ENCODE assay signal across 1 cellular context in genomic region chr6:119312875-119313338, GRCh38.
TF ChIP-seq lines count a peak whose summit lies in the region.

No MANE protein-coding gene starts in this region.

TF ChIP-seq in K562, 482 proteins besides CTCF, POLR2A, EP300 and RAD21 (continued from another document and continues in another):
- TF ChIP-seq, protein P1, sequence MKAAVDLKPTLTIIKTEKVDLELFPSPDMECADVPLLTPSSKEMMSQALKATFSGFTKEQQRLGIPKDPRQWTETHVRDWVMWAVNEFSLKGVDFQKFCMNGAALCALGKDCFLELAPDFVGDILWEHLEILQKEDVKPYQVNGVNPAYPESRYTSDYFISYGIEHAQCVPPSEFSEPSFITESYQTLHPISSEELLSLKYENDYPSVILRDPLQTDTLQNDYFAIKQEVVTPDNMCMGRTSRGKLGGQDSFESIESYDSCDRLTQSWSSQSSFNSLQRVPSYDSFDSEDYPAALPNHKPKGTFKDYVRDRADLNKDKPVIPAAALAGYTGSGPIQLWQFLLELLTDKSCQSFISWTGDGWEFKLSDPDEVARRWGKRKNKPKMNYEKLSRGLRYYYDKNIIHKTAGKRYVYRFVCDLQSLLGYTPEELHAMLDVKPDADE (conservative IDR thresholded peaks at IDR 0.05; ENCODE audit: control insufficient read depth, low read depth, low read length) = no peak
- TF ChIP-seq RUNX1 (IDR thresholded peaks at IDR 0.05; ENCODE audit: low read depth) (no peak), ZNF561 (CRISPR knock-in tag; conservative IDR thresholded peaks at IDR 0.05) (no peak), ZKSCAN1 (IDR thresholded peaks at IDR 0.05; ENCODE audit: low read depth, low read length) (no peak), NCOR1 (IDR thresholded peaks at IDR 0.05) (peak; percentile 92), ZNF133 (CRISPR knock-in tag; IDR thresholded peaks at IDR 0.05) (no peak), ZNF79 (CRISPR knock-in tag; IDR thresholded peaks at IDR 0.05; ENCODE audit: low read depth) (no peak), ZFX (CRISPR knock-in tag; IDR thresholded peaks at IDR 0.05) (no peak), PRMT5 (CRISPR knock-in tag; IDR thresholded peaks at IDR 0.05) (no peak), MEF2A (IDR thresholded peaks at IDR 0.05; ENCODE audit: control insufficient read depth, low read depth, low read length) (peak; percentile 56), HMGXB4 (CRISPR knock-in tag; IDR thresholded peaks at IDR 0.05) (no peak), ZBTB17 (CRISPR knock-in tag; IDR thresholded peaks at IDR 0.05) (no peak), KLF1 (tag; IDR thresholded peaks at IDR 0.05) (no peak), ZNF197 (CRISPR knock-in tag; IDR thresholded peaks at IDR 0.05; ENCODE audit: low read depth) (no peak), CBFA2T2 (conservative IDR thresholded peaks at IDR 0.05) (peak; percentile 87), PHB (CRISPR knock-in tag; IDR thresholded peaks at IDR 0.05) (no peak), NBN (IDR thresholded peaks at IDR 0.05; ENCODE audit: low read depth) (peak; percentile 83; the same call in 1 of the 2 replicates), ETS2 (tag; IDR thresholded peaks at IDR 0.05; ENCODE audit: borderline replicate concordance, poor library complexity, severe bottlenecking) (no peak), RBM39 (optimal IDR thresholded peaks at IDR 0.05; ENCODE audit: low read depth, low read length) (no peak), ZNF41 (CRISPR knock-in tag; conservative IDR thresholded peaks at IDR 0.05) (no peak), POLR3A (IDR thresholded peaks at IDR 0.05; ENCODE audit: borderline replicate concordance, extremely low read depth, insufficient read depth, insufficient read length) (no peak), ADNP (tag; IDR thresholded peaks at IDR 0.05) (no peak), MXD1 (CRISPR knock-in tag; IDR thresholded peaks at IDR 0.05; ENCODE audit: borderline replicate concordance, poor library complexity, severe bottlenecking) (no peak), ATF1 (CRISPR knock-in tag; IDR thresholded peaks at IDR 0.05) (no peak), ATF1 (tag; IDR thresholded peaks at IDR 0.05) (peak; percentile 57), NR2C1 (IDR thresholded peaks at IDR 0.05) (peak; percentile 94), NR2C1 (tag; IDR thresholded peaks at IDR 0.05) (peak; percentile 96), CREM (IDR thresholded peaks at IDR 0.05; ENCODE audit: low read depth) (peak; percentile 80), ARID1B (IDR thresholded peaks at IDR 0.05) (peak; percentile 91), MECOM (CRISPR knock-in tag; IDR thresholded peaks at IDR 0.05) (peak; percentile 79; the same call in 1 of the 2 replicates), MXI1 (IDR thresholded peaks at IDR 0.05; ENCODE audit: low read depth, low read length) (peak; percentile 38; the same call in 1 of the 2 replicates), HDAC3 (IDR thresholded peaks at IDR 0.05; ENCODE audit: borderline replicate concordance, partially characterized antibody) (peak; percentile 77), EZH2 (IDR thresholded peaks at IDR 0.05; ENCODE audit: borderline replicate concordance, low read depth, low read length) (no peak), HMGN3 (IDR thresholded peaks at IDR 0.05; ENCODE audit: borderline replicate concordance, extremely low read depth, insufficient read length, low read depth, low read length) (peak; percentile 32), ZNF57 (CRISPR knock-in tag; IDR thresholded peaks at IDR 0.05) (no peak), TAF15 (IDR thresholded peaks at IDR 0.05; ENCODE audit: low read depth, low read length) (no peak), MEIS2 (IDR thresholded peaks at IDR 0.05; ENCODE audit: partially characterized antibody) (peak; percentile 64), PCBP2 (IDR thresholded peaks at IDR 0.05; ENCODE audit: low read depth, low read length, poor library complexity, severe bottlenecking) (no peak), ILF3 (IDR thresholded peaks at IDR 0.05; ENCODE audit: borderline replicate concordance) (no peak), COPS2 (conservative IDR thresholded peaks at IDR 0.05) (no peak), KAT8 (IDR thresholded peaks at IDR 0.05; ENCODE audit: low read depth) (no peak), SIN3B (IDR thresholded peaks at IDR 0.05; ENCODE audit: low read depth) (no peak), STAT5B (CRISPR knock-in tag; IDR thresholded peaks at IDR 0.05) (no peak), ASH1L (IDR thresholded peaks at IDR 0.05; ENCODE audit: borderline replicate concordance, low read depth, partially characterized antibody) (no peak), KLF13 (tag; IDR thresholded peaks at IDR 0.05; ENCODE audit: borderline replicate concordance, low read depth) (no peak), THRAP3 (IDR thresholded peaks at IDR 0.05; ENCODE audit: borderline replicate concordance) (no peak)
- TF ChIP-seq, protein P2, sequence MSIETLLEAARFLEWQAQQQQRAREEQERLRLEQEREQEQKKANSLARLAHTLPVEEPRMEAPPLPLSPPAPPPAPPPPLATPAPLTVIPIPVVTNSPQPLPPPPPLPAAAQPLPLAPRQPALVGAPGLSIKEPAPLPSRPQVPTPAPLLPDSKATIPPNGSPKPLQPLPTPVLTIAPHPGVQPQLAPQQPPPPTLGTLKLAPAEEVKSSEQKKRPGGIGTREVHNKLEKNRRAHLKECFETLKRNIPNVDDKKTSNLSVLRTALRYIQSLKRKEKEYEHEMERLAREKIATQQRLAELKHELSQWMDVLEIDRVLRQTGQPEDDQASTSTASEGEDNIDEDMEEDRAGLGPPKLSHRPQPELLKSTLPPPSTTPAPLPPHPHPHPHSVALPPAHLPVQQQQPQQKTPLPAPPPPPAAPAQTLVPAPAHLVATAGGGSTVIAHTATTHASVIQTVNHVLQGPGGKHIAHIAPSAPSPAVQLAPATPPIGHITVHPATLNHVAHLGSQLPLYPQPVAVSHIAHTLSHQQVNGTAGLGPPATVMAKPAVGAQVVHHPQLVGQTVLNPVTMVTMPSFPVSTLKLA (conservative IDR thresholded peaks at IDR 0.05) = 0 out of 4 replicates have a peak, but pooled peaks of 1 of the 2 experiments have one; percentile 22
- TF ChIP-seq, protein P3, sequence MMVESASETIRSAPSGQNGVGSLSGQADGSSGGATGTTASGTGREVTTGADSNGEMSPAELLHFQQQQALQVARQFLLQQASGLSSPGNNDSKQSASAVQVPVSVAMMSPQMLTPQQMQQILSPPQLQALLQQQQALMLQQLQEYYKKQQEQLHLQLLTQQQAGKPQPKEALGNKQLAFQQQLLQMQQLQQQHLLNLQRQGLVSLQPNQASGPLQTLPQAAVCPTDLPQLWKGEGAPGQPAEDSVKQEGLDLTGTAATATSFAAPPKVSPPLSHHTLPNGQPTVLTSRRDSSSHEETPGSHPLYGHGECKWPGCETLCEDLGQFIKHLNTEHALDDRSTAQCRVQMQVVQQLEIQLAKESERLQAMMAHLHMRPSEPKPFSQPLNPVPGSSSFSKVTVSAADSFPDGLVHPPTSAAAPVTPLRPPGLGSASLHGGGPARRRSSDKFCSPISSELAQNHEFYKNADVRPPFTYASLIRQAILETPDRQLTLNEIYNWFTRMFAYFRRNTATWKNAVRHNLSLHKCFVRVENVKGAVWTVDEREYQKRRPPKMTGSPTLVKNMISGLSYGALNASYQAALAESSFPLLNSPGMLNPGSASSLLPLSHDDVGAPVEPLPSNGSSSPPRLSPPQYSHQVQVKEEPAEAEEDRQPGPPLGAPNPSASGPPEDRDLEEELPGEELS (CRISPR knock-in tag; IDR thresholded peaks at IDR 0.05; ENCODE audit: borderline replicate concordance) = no peak
- TF ChIP-seq, protein P4, sequence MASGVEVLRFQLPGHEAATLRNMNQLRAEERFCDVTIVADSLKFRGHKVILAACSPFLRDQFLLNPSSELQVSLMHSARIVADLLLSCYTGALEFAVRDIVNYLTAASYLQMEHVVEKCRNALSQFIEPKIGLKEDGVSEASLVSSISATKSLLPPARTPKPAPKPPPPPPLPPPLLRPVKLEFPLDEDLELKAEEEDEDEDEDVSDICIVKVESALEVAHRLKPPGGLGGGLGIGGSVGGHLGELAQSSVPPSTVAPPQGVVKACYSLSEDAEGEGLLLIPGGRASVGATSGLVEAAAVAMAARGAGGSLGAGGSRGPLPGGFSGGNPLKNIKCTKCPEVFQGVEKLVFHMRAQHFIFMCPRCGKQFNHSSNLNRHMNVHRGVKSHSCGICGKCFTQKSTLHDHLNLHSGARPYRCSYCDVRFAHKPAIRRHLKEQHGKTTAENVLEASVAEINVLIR (CRISPR knock-in tag; IDR thresholded peaks at IDR 0.05) = no peak
- TF ChIP-seq, protein P5, sequence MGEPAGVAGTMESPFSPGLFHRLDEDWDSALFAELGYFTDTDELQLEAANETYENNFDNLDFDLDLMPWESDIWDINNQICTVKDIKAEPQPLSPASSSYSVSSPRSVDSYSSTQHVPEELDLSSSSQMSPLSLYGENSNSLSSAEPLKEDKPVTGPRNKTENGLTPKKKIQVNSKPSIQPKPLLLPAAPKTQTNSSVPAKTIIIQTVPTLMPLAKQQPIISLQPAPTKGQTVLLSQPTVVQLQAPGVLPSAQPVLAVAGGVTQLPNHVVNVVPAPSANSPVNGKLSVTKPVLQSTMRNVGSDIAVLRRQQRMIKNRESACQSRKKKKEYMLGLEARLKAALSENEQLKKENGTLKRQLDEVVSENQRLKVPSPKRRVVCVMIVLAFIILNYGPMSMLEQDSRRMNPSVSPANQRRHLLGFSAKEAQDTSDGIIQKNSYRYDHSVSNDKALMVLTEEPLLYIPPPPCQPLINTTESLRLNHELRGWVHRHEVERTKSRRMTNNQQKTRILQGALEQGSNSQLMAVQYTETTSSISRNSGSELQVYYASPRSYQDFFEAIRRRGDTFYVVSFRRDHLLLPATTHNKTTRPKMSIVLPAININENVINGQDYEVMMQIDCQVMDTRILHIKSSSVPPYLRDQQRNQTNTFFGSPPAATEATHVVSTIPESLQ (CRISPR knock-in tag; IDR thresholded peaks at IDR 0.05) = no peak
- TF ChIP-seq, protein P6, sequence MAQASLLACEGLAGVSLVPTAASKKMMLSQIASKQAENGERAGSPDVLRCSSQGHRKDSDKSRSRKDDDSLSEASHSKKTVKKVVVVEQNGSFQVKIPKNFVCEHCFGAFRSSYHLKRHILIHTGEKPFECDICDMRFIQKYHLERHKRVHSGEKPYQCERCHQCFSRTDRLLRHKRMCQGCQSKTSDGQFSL (CRISPR knock-in tag; IDR thresholded peaks at IDR 0.05) = no peak
- TF ChIP-seq, protein P6 (tag; IDR thresholded peaks at IDR 0.05) = no peak
- TF ChIP-seq, protein P7, sequence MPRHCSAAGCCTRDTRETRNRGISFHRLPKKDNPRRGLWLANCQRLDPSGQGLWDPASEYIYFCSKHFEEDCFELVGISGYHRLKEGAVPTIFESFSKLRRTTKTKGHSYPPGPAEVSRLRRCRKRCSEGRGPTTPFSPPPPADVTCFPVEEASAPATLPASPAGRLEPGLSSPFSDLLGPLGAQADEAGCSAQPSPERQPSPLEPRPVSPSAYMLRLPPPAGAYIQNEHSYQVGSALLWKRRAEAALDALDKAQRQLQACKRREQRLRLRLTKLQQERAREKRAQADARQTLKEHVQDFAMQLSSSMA (CRISPR knock-in tag; IDR thresholded peaks at IDR 0.05) = no peak
- TF ChIP-seq, protein P8, sequence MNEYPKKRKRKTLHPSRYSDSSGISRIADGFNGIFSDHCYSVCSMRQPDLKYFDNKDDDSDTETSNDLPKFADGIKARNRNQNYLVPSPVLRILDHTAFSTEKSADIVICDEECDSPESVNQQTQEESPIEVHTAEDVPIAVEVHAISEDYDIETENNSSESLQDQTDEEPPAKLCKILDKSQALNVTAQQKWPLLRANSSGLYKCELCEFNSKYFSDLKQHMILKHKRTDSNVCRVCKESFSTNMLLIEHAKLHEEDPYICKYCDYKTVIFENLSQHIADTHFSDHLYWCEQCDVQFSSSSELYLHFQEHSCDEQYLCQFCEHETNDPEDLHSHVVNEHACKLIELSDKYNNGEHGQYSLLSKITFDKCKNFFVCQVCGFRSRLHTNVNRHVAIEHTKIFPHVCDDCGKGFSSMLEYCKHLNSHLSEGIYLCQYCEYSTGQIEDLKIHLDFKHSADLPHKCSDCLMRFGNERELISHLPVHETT (CRISPR knock-in tag; conservative IDR thresholded peaks at IDR 0.05 in 1 of 2, IDR thresholded peaks at IDR 0.05 in 1 of 2) = peak in 1 of 2 experiments; percentile 71; a peak in 2 of 4 replicates
- TF ChIP-seq, protein P9, sequence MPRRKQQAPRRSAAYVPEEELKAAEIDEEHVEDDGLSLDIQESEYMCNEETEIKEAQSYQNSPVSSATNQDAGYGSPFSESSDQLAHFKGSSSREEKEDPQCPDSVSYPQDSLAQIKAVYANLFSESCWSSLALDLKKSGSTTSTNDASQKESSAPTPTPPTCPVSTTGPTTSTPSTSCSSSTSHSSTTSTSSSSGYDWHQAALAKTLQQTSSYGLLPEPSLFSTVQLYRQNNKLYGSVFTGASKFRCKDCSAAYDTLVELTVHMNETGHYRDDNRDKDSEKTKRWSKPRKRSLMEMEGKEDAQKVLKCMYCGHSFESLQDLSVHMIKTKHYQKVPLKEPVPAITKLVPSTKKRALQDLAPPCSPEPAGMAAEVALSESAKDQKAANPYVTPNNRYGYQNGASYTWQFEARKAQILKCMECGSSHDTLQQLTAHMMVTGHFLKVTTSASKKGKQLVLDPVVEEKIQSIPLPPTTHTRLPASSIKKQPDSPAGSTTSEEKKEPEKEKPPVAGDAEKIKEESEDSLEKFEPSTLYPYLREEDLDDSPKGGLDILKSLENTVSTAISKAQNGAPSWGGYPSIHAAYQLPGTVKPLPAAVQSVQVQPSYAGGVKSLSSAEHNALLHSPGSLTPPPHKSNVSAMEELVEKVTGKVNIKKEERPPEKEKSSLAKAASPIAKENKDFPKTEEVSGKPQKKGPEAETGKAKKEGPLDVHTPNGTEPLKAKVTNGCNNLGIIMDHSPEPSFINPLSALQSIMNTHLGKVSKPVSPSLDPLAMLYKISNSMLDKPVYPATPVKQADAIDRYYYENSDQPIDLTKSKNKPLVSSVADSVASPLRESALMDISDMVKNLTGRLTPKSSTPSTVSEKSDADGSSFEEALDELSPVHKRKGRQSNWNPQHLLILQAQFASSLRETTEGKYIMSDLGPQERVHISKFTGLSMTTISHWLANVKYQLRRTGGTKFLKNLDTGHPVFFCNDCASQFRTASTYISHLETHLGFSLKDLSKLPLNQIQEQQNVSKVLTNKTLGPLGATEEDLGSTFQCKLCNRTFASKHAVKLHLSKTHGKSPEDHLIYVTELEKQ (CRISPR knock-in tag; IDR thresholded peaks at IDR 0.05) = no peak
